ENCODE assay signal across 22 cellular contexts in the genomic region with DNA sequence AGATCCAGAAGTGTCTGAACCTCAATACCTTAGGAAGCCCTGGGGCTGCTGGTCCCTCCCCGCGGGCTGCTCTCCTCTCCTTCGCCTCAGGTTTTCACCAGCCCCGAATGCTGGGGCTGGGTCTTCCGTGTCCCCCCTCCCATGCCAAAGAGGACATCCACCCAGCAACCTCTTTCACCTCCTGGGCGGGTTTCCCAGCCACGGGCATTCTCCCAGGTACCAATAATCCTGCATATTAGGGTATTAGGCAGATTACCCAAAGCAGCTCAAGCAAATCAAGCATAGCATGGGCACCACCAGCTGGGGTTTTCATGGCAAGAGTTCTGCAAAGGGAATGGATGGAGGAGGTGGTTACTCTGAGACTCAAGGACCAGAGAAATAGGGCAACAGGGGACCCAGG.
"Had no signal": no experiment of that assay in that cellular context is flagged by ENCODE, and none has a peak within 500 bp of the region (broad histone marks: within the 10 kb centered on the region; RNA-seq: fewer than 3 reads in every experiment).

No MANE protein-coding gene starts in this region.

- H3K9me3 ChIP-seq: breast epithelium, testis, upper lobe of left lung had no signal

- H3K36me3 Mint-ChIP-seq: activated naive CD4-positive, alpha-beta T cell treated with anti-CD3 and anti-CD28 coated beads, Interleukin-2, amount 50 U/mL, for 24 hours; immature natural killer cell; naive thymus-derived CD4-positive, alpha-beta T cell; stimulated activated naive B cell treated with anti-CD40 and anti-IgM and Interleukin-4, amounts not matched to agents 10 μg/mL and 1 μg/mL and 100 μg/mL, for 72 hours had no signal

- DNase-seq: activated CD4-positive, alpha-beta T cell treated with anti-CD3 and anti-CD28 coated beads for 1 hour; activated CD4-positive, alpha-beta T cell treated with anti-CD3 and anti-CD28 coated beads, Interleukin-2, amount 50 U/mL, for 1 hour; activated CD8-positive, alpha-beta T cell treated with anti-CD3 and anti-CD28 coated beads, Interleukin-2, amount 10 ng/mL, durations not matched to agents 7 days and 5 days; activated gamma-delta T cell treated with Interleukin-2 at 50 U/mL for 16 hours; aorta; endodermal cell; immature natural killer cell; naive thymus-derived CD4-positive, alpha-beta T cell; occipital lobe; stimulated activated CD4-positive, alpha-beta T cell treated with anti-CD3 and anti-CD28 coated beads, Interleukin-2, amount 100 ng/mL, for 48 hours; stimulated activated CD8-positive, alpha-beta memory T cell treated with anti-CD3 and anti-CD28 coated beads, Interleukin-4, amount 100 ng/mL, for 48 hours; stimulated activated naive B cell treated with anti-CD40 and anti-IgM and Interleukin-4, amounts not matched to agents 10 μg/mL and 1 μg/mL and 100 μg/mL, for 72 hours; testis; upper lobe of left lung had no signal

- H3K9me3 Mint-ChIP-seq: activated naive CD4-positive, alpha-beta T cell treated with anti-CD3 and anti-CD28 coated beads, Interleukin-2, amount 50 U/mL, for 24 hours; activated T-helper 1 cell treated with anti-CD3 and anti-CD28 coated beads, Interleukin-12 subunit alpha, Interleukin-12 subunit beta, Interleukin-2, Interleukin-4 antibody, amounts not matched to agents 30 ng/mL and 10 ng/mL and 1 ng/mL, durations not matched to agents 14 hours and 24 hours and 36 hours; central memory CD8-positive, alpha-beta T cell; endodermal cell; immature natural killer cell; neural crest cell; stimulated activated naive B cell treated with anti-CD40 and anti-IgM and Interleukin-4, amounts not matched to agents 10 μg/mL and 1 μg/mL and 100 μg/mL, for 72 hours had no signal

- H3K4me1 Mint-ChIP-seq: activated naive CD4-positive, alpha-beta T cell treated with anti-CD3 and anti-CD28 coated beads, Interleukin-2, amount 50 U/mL, for 24 hours; central memory CD8-positive, alpha-beta T cell; immature natural killer cell; naive thymus-derived CD4-positive, alpha-beta T cell; neural crest cell; stimulated activated naive B cell treated with anti-CD40 and anti-IgM and Interleukin-4, amounts not matched to agents 10 μg/mL and 1 μg/mL and 100 μg/mL, for 72 hours had no signal

- H3K27ac ChIP-seq: breast epithelium, testis, upper lobe of left lung had no signal

- H3K27me3 ChIP-seq: breast epithelium, testis, upper lobe of left lung had no signal

- H3K4me3 ChIP-seq: breast epithelium, coronary artery, lung, testis, upper lobe of left lung had no signal

- H3K36me3 ChIP-seq: breast epithelium, upper lobe of left lung had no signal

- ATAC-seq: activated CD8-positive, alpha-beta T cell treated with anti-CD3 and anti-CD28 coated beads, Interleukin-2, amount 10 ng/mL, durations not matched to agents 7 days and 5 days; left lobe of liver; naive thymus-derived CD4-positive, alpha-beta T cell had no signal

- H3K27ac Mint-ChIP-seq: activated CD8-positive, alpha-beta T cell treated with anti-CD3 and anti-CD28 coated beads, Interleukin-2, amount 10 ng/mL, durations not matched to agents 7 days and 5 days; activated naive CD4-positive, alpha-beta T cell treated with anti-CD3 and anti-CD28 coated beads, Interleukin-2, amount 50 U/mL, for 24 hours; activated T-helper 1 cell treated with anti-CD3 and anti-CD28 coated beads, Interleukin-12 subunit alpha, Interleukin-12 subunit beta, Interleukin-2, Interleukin-4 antibody, amounts not matched to agents 30 ng/mL and 10 ng/mL and 1 ng/mL, durations not matched to agents 14 hours and 24 hours and 36 hours; endodermal cell; immature natural killer cell; naive thymus-derived CD4-positive, alpha-beta T cell; stimulated activated naive B cell treated with anti-CD40 and anti-IgM and Interleukin-4, amounts not matched to agents 10 μg/mL and 1 μg/mL and 100 μg/mL, for 72 hours had no signal

- H3K4me3 Mint-ChIP-seq: activated CD8-positive, alpha-beta T cell treated with anti-CD3 and anti-CD28 coated beads, Interleukin-2, amount 10 ng/mL, durations not matched to agents 7 days and 5 days; activated naive CD4-positive, alpha-beta T cell treated with anti-CD3 and anti-CD28 coated beads, Interleukin-2, amount 50 U/mL, for 24 hours; activated T-helper 1 cell treated with anti-CD3 and anti-CD28 coated beads, Interleukin-12 subunit alpha, Interleukin-12 subunit beta, Interleukin-2, Interleukin-4 antibody, amounts not matched to agents 30 ng/mL and 10 ng/mL and 1 ng/mL, durations not matched to agents 14 hours and 24 hours and 36 hours; central memory CD8-positive, alpha-beta T cell; endodermal cell; immature natural killer cell; naive thymus-derived CD4-positive, alpha-beta T cell; neural crest cell; stimulated activated naive B cell treated with anti-CD40 and anti-IgM and Interleukin-4, amounts not matched to agents 10 μg/mL and 1 μg/mL and 100 μg/mL, for 72 hours had no signal

- H3K4me1 ChIP-seq: testis had no signal
